26 cellular contexts compared by ENCODE assay signal in genomic region chr3:4360817-4361216, GRCh38.
"Had no signal": no experiment of that assay in that cellular context is flagged by ENCODE, and none has a peak within 500 bp of the region (broad histone marks: within the 10 kb centered on the region; RNA-seq: fewer than 3 reads in every experiment).

No MANE protein-coding gene starts in this region.

- H2AFZ ChIP-seq: hepatocyte had no signal

- DNase-seq: heart right ventricle; islet precursor cell; left ventricle myocardium superior; lower lobe of right lung; mammary epithelial cell; mesenchymal stem cell; naive B cell; natural killer cell; ovary; posterior cingulate gyrus; retina; right cardiac atrium; sigmoid colon; small intestine; spleen; stimulated activated CD4-positive, alpha-beta T cell treated with anti-CD3 and anti-CD28 coated beads, Interleukin-4, amount 100 ng/mL, for 4 hours; stimulated activated CD8-positive, alpha-beta memory T cell treated with anti-CD3 and anti-CD28 coated beads, Interleukin-4, amount 100 ng/mL, for 48 hours; stimulated activated naive CD4-positive, alpha-beta T cell treated with Interleukin-2 at 50 U/mL for 16 hours; stimulated activated naive CD8-positive, alpha-beta T cell treated with anti-CD3 and anti-CD28 coated beads, Interleukin-15, amount 100 ng/mL, for 72 hours; substantia nigra; uterus had no signal

- H3K9me3 ChIP-seq: heart right ventricle, lower lobe of right lung, ovary, prostate gland, sigmoid colon, spleen, tibial nerve, uterus had no signal

- H3K9me3 Mint-ChIP-seq: naive B cell; natural killer cell; stimulated activated memory B cell treated with anti-CD40 and anti-IgM and Interleukin-4, amounts not matched to agents 10 μg/mL and 1 μg/mL and 100 μg/mL, for 72 hours; stimulated activated naive CD8-positive, alpha-beta T cell treated with anti-CD3 and anti-CD28 coated beads, Interleukin-15, amount 100 ng/mL, for 72 hours; type B pancreatic cell had no signal

- H3K27me3 ChIP-seq: heart right ventricle, hepatocyte, ovary, sigmoid colon, spleen, tibial nerve, uterus had no signal

- H3K4me1 Mint-ChIP-seq: naive B cell; natural killer cell; stimulated activated memory B cell treated with anti-CD40 and anti-IgM and Interleukin-4, amounts not matched to agents 10 μg/mL and 1 μg/mL and 100 μg/mL, for 72 hours; stimulated activated naive CD8-positive, alpha-beta T cell treated with anti-CD3 and anti-CD28 coated beads, Interleukin-15, amount 100 ng/mL, for 72 hours had no signal

- FAIRE-seq: small intestine had no signal

- H3K4me1 ChIP-seq: prostate gland, uterus had no signal

- H3K27me3 Mint-ChIP-seq: naive B cell; stimulated activated memory B cell treated with anti-CD40 and anti-IgM and Interleukin-4, amounts not matched to agents 10 μg/mL and 1 μg/mL and 100 μg/mL, for 72 hours; stimulated activated naive CD8-positive, alpha-beta T cell treated with anti-CD3 and anti-CD28 coated beads, Interleukin-15, amount 100 ng/mL, for 72 hours; type B pancreatic cell had no signal

- H3K4me3 ChIP-seq: heart right ventricle, hepatocyte, lower lobe of right lung, ovary, prostate gland, sigmoid colon, spleen, tibial nerve, uterus had no signal

- H3K79me2 ChIP-seq: hepatocyte had no signal

- H3K4me2 ChIP-seq: hepatocyte had no signal

- H3K27ac Mint-ChIP-seq: naive B cell; natural killer cell; stimulated activated memory B cell treated with anti-CD40 and anti-IgM and Interleukin-4, amounts not matched to agents 10 μg/mL and 1 μg/mL and 100 μg/mL, for 72 hours; stimulated activated naive CD8-positive, alpha-beta T cell treated with anti-CD3 and anti-CD28 coated beads, Interleukin-15, amount 100 ng/mL, for 72 hours; type B pancreatic cell had no signal

- H3K36me3 ChIP-seq: ovary, prostate gland, uterus had no signal

- H3K27ac ChIP-seq: heart right ventricle, hepatocyte, lower lobe of right lung, prostate gland, sigmoid colon, spleen, tibial nerve, uterus had no signal

- ATAC-seq: heart right ventricle; left ventricle myocardium superior; lower lobe of right lung; natural killer cell; right cardiac atrium; stimulated activated memory B cell treated with anti-CD40 and anti-IgM and Interleukin-4, amounts not matched to agents 10 μg/mL and 1 μg/mL and 100 μg/mL, for 72 hours; stimulated activated naive CD8-positive, alpha-beta T cell treated with anti-CD3 and anti-CD28 coated beads, Interleukin-15, amount 100 ng/mL, for 72 hours had no signal

- H3K4me3 Mint-ChIP-seq: naive B cell; natural killer cell; stimulated activated memory B cell treated with anti-CD40 and anti-IgM and Interleukin-4, amounts not matched to agents 10 μg/mL and 1 μg/mL and 100 μg/mL, for 72 hours; stimulated activated naive CD8-positive, alpha-beta T cell treated with anti-CD3 and anti-CD28 coated beads, Interleukin-15, amount 100 ng/mL, for 72 hours; type B pancreatic cell had no signal

- H3K36me3 Mint-ChIP-seq: natural killer cell had no signal
